Comparison of ENCODE assay signal across 1 cellular context in genomic region chr17:45197555-45198334, GRCh38.
TF ChIP-seq lines count a peak whose summit lies in the region.

No MANE protein-coding gene starts in this region.

TF ChIP-seq in HepG2, 621 proteins besides CTCF, POLR2A, EP300 and RAD21 (continued from another document and continues in another):
- peak; percentile 99 for TF ChIP-seq ZNF770 (CRISPR knock-in tag; IDR thresholded peaks at IDR 0.05)
- no peak for TF ChIP-seq CREB1 (IDR thresholded peaks at IDR 0.05)
- no peak for TF ChIP-seq CREB1 (CRISPR knock-in tag; IDR thresholded peaks at IDR 0.05)
- no peak for TF ChIP-seq REL (CRISPR knock-in tag; conservative IDR thresholded peaks at IDR 0.05)
- no peak for TF ChIP-seq TBP (CRISPR knock-in tag; IDR thresholded peaks at IDR 0.05)
- TF ChIP-seq ZNF800 (CRISPR knock-in tag; IDR thresholded peaks at IDR 0.05), result peak; percentile 86
- TF ChIP-seq ZBTB26 (CRISPR knock-in tag; IDR thresholded peaks at IDR 0.05; ENCODE audit: borderline replicate concordance), result peak; percentile 89
- TF ChIP-seq ZBED4 (CRISPR knock-in tag; IDR thresholded peaks at IDR 0.05; ENCODE audit: borderline replicate concordance), result peak; percentile 86
- no peak for TF ChIP-seq RBM22 (optimal IDR thresholded peaks at IDR 0.05; ENCODE audit: low read length)
- peak; percentile 80 for TF ChIP-seq PATZ1 (CRISPR knock-in tag; IDR thresholded peaks at IDR 0.05)
- TF ChIP-seq RNF2 (conservative IDR thresholded peaks at IDR 0.05; ENCODE audit: low read depth), result no peak
- TF ChIP-seq PAF1 (CRISPR knock-in tag; IDR thresholded peaks at IDR 0.05), result no peak
- peak; percentile 74; the same call in 1 of the 2 replicates for TF ChIP-seq ZBTB20 (CRISPR knock-in tag; IDR thresholded peaks at IDR 0.05; ENCODE audit: borderline replicate concordance, low read depth)
- TF ChIP-seq ZNF326 (CRISPR knock-in tag; IDR thresholded peaks at IDR 0.05; ENCODE audit: borderline replicate concordance), result no peak
- peak; percentile 35 for TF ChIP-seq SKI (IDR thresholded peaks at IDR 0.05; ENCODE audit: partially characterized antibody)
- TF ChIP-seq POLR2G (IDR thresholded peaks at IDR 0.05; ENCODE audit: low read depth, low read length), result no peak
- no peak for TF ChIP-seq NFE2L2 (IDR thresholded peaks at IDR 0.05; ENCODE audit: low read length)
- 0 out of 2 replicates have a peak, but pooled peaks have one; percentile 80 for TF ChIP-seq SMAD9 (CRISPR knock-in tag; IDR thresholded peaks at IDR 0.05)
- peak; percentile 76; the same call in 1 of the 2 replicates for TF ChIP-seq ZBTB7A (CRISPR knock-in tag; IDR thresholded peaks at IDR 0.05)
- TF ChIP-seq SMC3 (IDR thresholded peaks at IDR 0.05; ENCODE audit: low read length), result peak; percentile 91; the same call in 1 of the 2 replicates
- peak; percentile 88; the same call in 1 of the 2 replicates for TF ChIP-seq ZNF44 (CRISPR knock-in tag; IDR thresholded peaks at IDR 0.05)
- no peak for TF ChIP-seq IRX3 (CRISPR knock-in tag; IDR thresholded peaks at IDR 0.05; ENCODE audit: borderline replicate concordance, low read depth)
- peak; percentile 94 for TF ChIP-seq ZBTB3 (CRISPR knock-in tag; IDR thresholded peaks at IDR 0.05; ENCODE audit: borderline replicate concordance, low read depth)
- no peak for TF ChIP-seq ZBTB8A (CRISPR knock-in tag; IDR thresholded peaks at IDR 0.05; ENCODE audit: borderline replicate concordance, low read depth)
- no peak for TF ChIP-seq PBX2 (CRISPR knock-in tag; IDR thresholded peaks at IDR 0.05)
- no peak for TF ChIP-seq MYNN (CRISPR knock-in tag; IDR thresholded peaks at IDR 0.05; ENCODE audit: low read depth)
- TF ChIP-seq ZFP90 (CRISPR knock-in tag; IDR thresholded peaks at IDR 0.05; ENCODE audit: borderline replicate concordance), result peak; percentile 68; the same call in 1 of the 2 replicates
- peak; percentile 97; the same call in 1 of the 2 replicates for TF ChIP-seq ZNF747 (CRISPR knock-in tag; IDR thresholded peaks at IDR 0.05; ENCODE audit: borderline replicate concordance)
- TF ChIP-seq PRMT3 (CRISPR knock-in tag; IDR thresholded peaks at IDR 0.05; ENCODE audit: borderline replicate concordance, low read depth), result no peak
- TF ChIP-seq CHD2 (IDR thresholded peaks at IDR 0.05; ENCODE audit: low read depth, low read length), result peak; percentile 37; the same call in 1 of the 2 replicates
- no peak for TF ChIP-seq PLSCR1 (CRISPR knock-in tag; IDR thresholded peaks at IDR 0.05; ENCODE audit: borderline replicate concordance)
- no peak for TF ChIP-seq SNAI1 (CRISPR knock-in tag; IDR thresholded peaks at IDR 0.05; ENCODE audit: borderline replicate concordance)
- TF ChIP-seq DPF2 (CRISPR knock-in tag; IDR thresholded peaks at IDR 0.05; ENCODE audit: borderline replicate concordance, low read depth), result peak; percentile 23; the same call in 1 of the 2 replicates
- peak; percentile 75 for TF ChIP-seq JARID2 (CRISPR knock-in tag; IDR thresholded peaks at IDR 0.05; ENCODE audit: insufficient replicate concordance)
- TF ChIP-seq SAP130 (CRISPR knock-in tag; IDR thresholded peaks at IDR 0.05; ENCODE audit: low read depth), result peak; percentile 82
- 0 out of 2 replicates have a peak, but pooled peaks have one; percentile 16 for TF ChIP-seq TGIF2 (CRISPR knock-in tag; IDR thresholded peaks at IDR 0.05)
- no peak for TF ChIP-seq SNRNP70 (IDR thresholded peaks at IDR 0.05; ENCODE audit: low read depth, low read length)
- TF ChIP-seq PHF21A (CRISPR knock-in tag; IDR thresholded peaks at IDR 0.05), result peak; percentile 86
- no peak for TF ChIP-seq CREB3 (CRISPR knock-in tag; IDR thresholded peaks at IDR 0.05)
- TF ChIP-seq ZNF563 (CRISPR knock-in tag; IDR thresholded peaks at IDR 0.05), result no peak
- TF ChIP-seq ZNF737 (CRISPR knock-in tag; IDR thresholded peaks at IDR 0.05; ENCODE audit: borderline replicate concordance), result no peak
- no peak for TF ChIP-seq ZNF775 (CRISPR knock-in tag; IDR thresholded peaks at IDR 0.05; ENCODE audit: borderline replicate concordance)
- TF ChIP-seq ZNF430 (CRISPR knock-in tag; IDR thresholded peaks at IDR 0.05), result 0 out of 2 replicates have a peak, but pooled peaks have one; percentile 62
- TF ChIP-seq FUBP1 (CRISPR knock-in tag; IDR thresholded peaks at IDR 0.05; ENCODE audit: borderline replicate concordance), result no peak
- TF ChIP-seq SP4 (CRISPR knock-in tag; IDR thresholded peaks at IDR 0.05), result no peak
- TF ChIP-seq ZSCAN22 (CRISPR knock-in tag; IDR thresholded peaks at IDR 0.05), result no peak; the same call in 1 of the 2 replicates
- TF ChIP-seq HNRNPUL1 (IDR thresholded peaks at IDR 0.05; ENCODE audit: low read depth, low read length), result no peak
- TF ChIP-seq IKZF5 (CRISPR knock-in tag; IDR thresholded peaks at IDR 0.05), result peak; percentile 93
